Comparison of ENCODE assay signal across 8 cellular contexts in the genomic region with DNA sequence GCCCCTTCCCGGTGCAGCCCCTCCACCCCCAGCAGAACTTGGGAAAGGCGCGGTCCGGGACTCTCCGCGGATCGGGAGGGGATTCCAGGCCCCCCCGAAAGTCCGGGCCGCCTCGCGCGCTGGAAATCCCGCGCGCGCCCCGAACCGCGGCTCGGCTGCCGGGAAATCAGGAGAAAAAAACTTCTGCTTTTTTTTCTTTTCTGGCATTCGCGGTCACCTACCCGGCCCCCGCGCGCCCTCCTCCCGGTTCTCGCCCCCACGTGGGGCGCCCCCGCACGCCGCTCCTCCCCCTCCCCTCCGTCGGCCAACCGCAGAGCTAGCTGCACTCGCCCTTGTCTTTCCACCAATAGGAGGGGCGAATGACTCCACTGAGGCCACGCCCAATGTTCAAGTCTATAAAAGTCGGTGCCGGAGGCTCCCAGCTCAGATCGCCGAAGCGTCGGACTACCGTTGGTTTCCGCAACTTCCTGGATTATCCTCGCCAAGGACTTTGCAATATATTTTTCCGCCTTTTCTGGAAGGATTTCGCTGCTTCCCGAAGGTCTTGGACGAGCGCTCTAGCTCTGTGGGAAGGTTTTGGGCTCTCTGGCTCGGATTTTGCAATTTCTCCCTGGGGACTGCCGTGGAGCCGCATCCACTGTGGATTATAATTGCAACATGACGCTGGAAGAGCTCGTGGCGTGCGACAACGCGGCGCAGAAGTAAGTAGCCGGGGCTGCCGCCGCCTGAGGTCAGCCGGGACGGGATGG. TPM values are rescaled to one million over a fixed set of nuclear protein-coding genes. Genes with fewer than 3 reads are reported as not detected.
DNase-seq lines count a peak whose midpoint lies in the region; ATAC-seq, FAIRE-seq and TF ChIP-seq lines count a peak whose summit lies in the region.

A gene with protein sequence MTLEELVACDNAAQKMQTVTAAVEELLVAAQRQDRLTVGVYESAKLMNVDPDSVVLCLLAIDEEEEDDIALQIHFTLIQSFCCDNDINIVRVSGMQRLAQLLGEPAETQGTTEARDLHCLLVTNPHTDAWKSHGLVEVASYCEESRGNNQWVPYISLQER (plus strand): TSS at position 426 of the 749 bp plus-strand sequence. CDS start 232 bp downstream, at position 658.

- no peaks in the 10 kb centered on the region for H3K9me3 Mint-ChIP-seq in T-helper 1 cell treated with Interleukin-12 subunit alpha and Interleukin-12 subunit beta and Interleukin-4 antibody, amounts not matched to agents 30 μg/mL and 1 μg/mL, for 36 hours

- H3K27ac ChIP-seq in heart right ventricle (peak within 1 kb of the TSS; percentile 75 to 98 (median 93)), upper lobe of left lung (peak within 1 kb of the TSS; percentile 90 to 95 (median 92))

- no peaks in the 10 kb centered on the region for H3K9me3 ChIP-seq in heart right ventricle
- H3K9me3 ChIP-seq in upper lobe of left lung, result no peaks in the 10 kb centered on the region

- FAIRE-seq in GM12891 (lab: Jason Lieb, UNC), result peak; percentile 99

- peak within 1 kb of the TSS; percentile 73 to 99 (median 87) for H3K4me3 ChIP-seq in heart right ventricle
- peak within 1 kb of the TSS; percentile 63 to 98 (median 88) for H3K4me3 ChIP-seq in upper lobe of left lung

- TF ChIP-seq POLR2A in GM12891 (IDR thresholded peaks at IDR 0.05; ENCODE audit: low read depth, low read length) (peak; percentile 100), upper lobe of left lung (IDR thresholded peaks at IDR 0.05) (peak; percentile 99 to 100 (median 100))

- H3K27me3 ChIP-seq in heart right ventricle (no peaks in the 10 kb centered on the region), upper lobe of left lung (no peaks in the 10 kb centered on the region)

- peaks cover 3% of the 10 kb centered on the region for H3K27me3 Mint-ChIP-seq in T-helper 1 cell treated with Interleukin-12 subunit alpha and Interleukin-12 subunit beta and Interleukin-4 antibody, amounts not matched to agents 30 μg/mL and 1 μg/mL, for 36 hours (ENCODE audit: low read depth)

- intact Hi-C loops in heart right ventricle (cut with DNase I), result loop anchor here in 9 of 10 donors (1.0 to 10.0 kb wide), 10 partner anchors 66 to 139 kb away; no protein-coding TSS in a partner anchor
- intact Hi-C loops in posterior vena cava (cut with DNase I), result loop anchor here (2.0 to 10.0 kb wide), 4 partner anchors 66 to 135 kb away; no protein-coding TSS in a partner anchor

- peaks cover 27% of the 10 kb centered on the region for H3K36me3 Mint-ChIP-seq in T-helper 1 cell treated with Interleukin-12 subunit alpha and Interleukin-12 subunit beta and Interleukin-4 antibody, amounts not matched to agents 30 μg/mL and 1 μg/mL, for 36 hours (ENCODE audit: low read depth)

- ATAC-seq in HG02852 (IDR thresholded peaks at IDR 0.05; ENCODE audit: unreplicated experiment), result peak; percentile 43
- peak; percentile 77 to 90 (median 86) for ATAC-seq in heart right ventricle
- peak; percentile 83 to 93 for ATAC-seq in upper lobe of left lung (ENCODE audit: low FRiP score in 2 of 2)

- peak; percentile 96 for DNase-seq in GM12891 (ENCODE audit: insufficient read length, low spot score)
- peak; percentile 28 for DNase-seq in NCI-H146 treated with DMSO at 0.1 percent for 48 hours (lab: John Stamatoyannopoulos, UW; ENCODE audit: unreplicated experiment)
- peak; percentile 96 for DNase-seq in amniotic epithelial cell (ENCODE audit: low read depth)
- peak; percentile 97 to 98 for DNase-seq in heart right ventricle
- peak; percentile 99 for DNase-seq in posterior vena cava (ENCODE audit: low spot score)
- DNase-seq in upper lobe of left lung, result peak; percentile 97 to 99

- 1% methylated on average over 68 to 70 of the region's 70 CpGs for WGBS in heart right ventricle, 2 donors
- 0% methylated on average over 25 to 41 of the region's 70 CpGs for WGBS in upper lobe of left lung, 2 donors

- TF ChIP-seq CTCF in heart right ventricle (IDR thresholded peaks at IDR 0.05) (no peak), upper lobe of left lung (IDR thresholded peaks at IDR 0.05) (peak in 1 of 6 experiments; percentile 5)

- H3K36me3 ChIP-seq in heart right ventricle (peaks cover 0 to 15% (median 0%) of the 10 kb centered on the region in 9 donors), upper lobe of left lung (peaks cover 0 to 19% (median 11%) of the 10 kb centered on the region in 4 donors)

- peak within 1 kb of the TSS; percentile 85 for H3K27ac Mint-ChIP-seq in T-helper 1 cell treated with Interleukin-12 subunit alpha and Interleukin-12 subunit beta and Interleukin-4 antibody, amounts not matched to agents 30 μg/mL and 1 μg/mL, for 36 hours

- peak within 1 kb of the TSS; percentile 97 for H3K4me3 Mint-ChIP-seq in T-helper 1 cell treated with Interleukin-12 subunit alpha and Interleukin-12 subunit beta and Interleukin-4 antibody, amounts not matched to agents 30 μg/mL and 1 μg/mL, for 36 hours

- peaks cover 16% of the 10 kb centered on the region for H3K4me1 Mint-ChIP-seq in T-helper 1 cell treated with Interleukin-12 subunit alpha and Interleukin-12 subunit beta and Interleukin-4 antibody, amounts not matched to agents 30 μg/mL and 1 μg/mL, for 36 hours (ENCODE audit: low read depth)

- H3K4me1 ChIP-seq in heart right ventricle (peaks cover 9 to 50% (median 37%) of the 10 kb centered on the region in 9 donors), upper lobe of left lung (peaks cover 13 to 36% (median 30%) of the 10 kb centered on the region in 4 donors)

- TF ChIP-seq EP300 in upper lobe of left lung (IDR thresholded peaks at IDR 0.05), result peak in 3 of 4 donors; percentile 32 to 93 (median 47)

TF ChIP-seq in GM12891, 5 proteins besides CTCF, POLR2A, EP300 and RAD21:
- TF ChIP-seq TAF1 (IDR thresholded peaks at IDR 0.05; ENCODE audit: low read depth, low read length), result peak; percentile 100
- TF ChIP-seq POU2F2 (IDR thresholded peaks at IDR 0.05; ENCODE audit: low read depth, low read length), result peak; percentile 98
- TF ChIP-seq POLR2AphosphoS5 (IDR thresholded peaks at IDR 0.05; ENCODE audit: low read depth, low read length), result peak; percentile 100
- TF ChIP-seq SPI1 (IDR thresholded peaks at IDR 0.05; ENCODE audit: low read depth, low read length), result no peak

RNA-seq across cellular contexts. Expression of the gene that starts here (rescaled TPM):
- polyA plus RNA-seq in GM12891 (2012; ENCODE audit: low read depth, missing spikeins), result 138 TPM
- total RNA-seq in heart right ventricle, result 100 to 1,000 TPM in 2 of 10 donors, 10 to 100 TPM in 8; 19.6 to 297 (median 31.3) TPM
- polyA plus RNA-seq in heart right ventricle, result 10 to 100 TPM; 81.4 to 95.2 TPM
- 100 to 1,000 TPM; 120 to 160 TPM for total RNA-seq in posterior vena cava
- 100 to 1,000 TPM in 4 of 6 donors, 10 to 100 TPM in 2; 93.2 to 247 (median 139) TPM for total RNA-seq in upper lobe of left lung

Comparison
In these comparisons a context has a peak if more than half of its experiments do, and no peak if none do; other contexts are left out.
1. Peak in every context shown above with its lines: DNase-seq, ATAC-seq, H3K4me3 ChIP-seq and H3K27ac ChIP-seq.
2. DNase-seq: peak in every context shown above with its lines; median percentile 99 in posterior vena cava; 98 in upper lobe of left lung; 98 in heart right ventricle; 96 in GM12891; 96 in amniotic epithelial cell; 28 in NCI-H146 treated with DMSO at 0.1 percent for 48 hours.